Comparison of ENCODE assay signal across 8 cellular contexts in genomic region chr16:361872-362701, GRCh38. TPM values are rescaled to one million over a fixed set of nuclear protein-coding genes. Genes with fewer than 3 reads are reported as not detected.
DNase-seq lines count a peak whose midpoint lies in the region; ATAC-seq and TF ChIP-seq lines count a peak whose summit lies in the region.

No MANE protein-coding gene starts in this region.

- H4K20me1 ChIP-seq in OCI-LY7 (ENCODE audit: insufficient read depth, low read length): no peaks in the 10 kb centered on the region

- no peak for TF ChIP-seq POLR2A in esophagus squamous epithelium (IDR thresholded peaks at IDR 0.05)

- ATAC-seq in HG03442 (IDR thresholded peaks at IDR 0.05; ENCODE audit: unreplicated experiment): no peak

- DNase-seq in GM03348 (ENCODE audit: low spot score) (peak; percentile 89), HuH-7 (ENCODE audit: low spot score) (peak; percentile 91), OCI-LY7 (ENCODE audit: low spot score) (peak; percentile 83), esophagus squamous epithelium (lab: John Stamatoyannopoulos, UW) (no peak), stromal cell of bone marrow (ENCODE audit: low read depth) (peak; percentile 31)
- DNase-seq in activated T-cell treated with anti-CD3 and anti-CD28 coated beads, Interleukin-2, amount 50 U/mL, for 24 hours: peak; percentile 83

- H3K9me3 Mint-ChIP-seq in activated T-cell treated with anti-CD3 and anti-CD28 coated beads, Interleukin-2, amount 50 U/mL, for 24 hours: no peaks in the 10 kb centered on the region
- H3K9me3 Mint-ChIP-seq in nephron: no peaks in the 10 kb centered on the region

- BruUV-seq in OCI-LY7 (replicated peaks; lab: Mats Ljungman, UMichigan): no TSS peak

- intact Hi-C loops in OCI-LY7 (cut with micrococcal nuclease; ENCODE audit: unreplicated experiment): loop anchor here (1.0 kb wide), 1 partner anchor 255 kb away; no protein-coding TSS in a partner anchor
- intact Hi-C loops in esophagus squamous epithelium (cut with DNase I): no loop called here

- H3K79me2 ChIP-seq in OCI-LY7 (ENCODE audit: insufficient read depth, low read depth, low read length): no peaks in the 10 kb centered on the region

- H3K4me1 ChIP-seq in OCI-LY7 (ENCODE audit: insufficient read depth, low read length, poor library complexity, severe bottlenecking) (no peaks in the 10 kb centered on the region), esophagus squamous epithelium (peaks cover 0 to 10% (median 7%) of the 10 kb centered on the region in 3 donors)

- H2AFZ ChIP-seq in OCI-LY7 (ENCODE audit: low read length): no peak overlapping the region

- no peak overlapping the region for H3K4me3 ChIP-seq in OCI-LY7 (ENCODE audit: low read depth, low read length, poor library complexity, severe bottlenecking)
- H3K4me3 ChIP-seq in esophagus squamous epithelium: no peak overlapping the region

- WGBS in esophagus squamous epithelium, 2 donors: 0 to 36% methylated on average over 3 to 17 of the region's 30 CpGs

- CTCF ChIA-PET in OCI-LY7 (lab: Charles Lee; ENCODE audit: unreplicated experiment): interaction anchor here (1.0 kb wide), 1 partner anchor 9 kb away, joined by 3 read pairs; no protein-coding TSS in a partner anchor

- H3K36me3 Mint-ChIP-seq in activated T-cell treated with anti-CD3 and anti-CD28 coated beads, Interleukin-2, amount 50 U/mL, for 24 hours (ENCODE audit: low read depth): peaks cover 6% of the 10 kb centered on the region
- H3K36me3 Mint-ChIP-seq in nephron (ENCODE audit: low read depth): peaks cover 5% of the 10 kb centered on the region

- H3K27ac Mint-ChIP-seq in activated T-cell treated with anti-CD3 and anti-CD28 coated beads, Interleukin-2, amount 50 U/mL, for 24 hours: peak overlapping the region; percentile 47
- no peak overlapping the region for H3K27ac Mint-ChIP-seq in nephron

- H3K4me2 ChIP-seq in OCI-LY7 (ENCODE audit: low read length): peak overlapping the region; percentile 17; the same call in 1 of the 2 replicates

- H3K27ac ChIP-seq in OCI-LY7 (ENCODE audit: low read depth, low read length, poor library complexity, severe bottlenecking) (no peak overlapping the region), esophagus squamous epithelium (no peak overlapping the region)

- peak overlapping the region; percentile 45 for H3K4me3 Mint-ChIP-seq in activated T-cell treated with anti-CD3 and anti-CD28 coated beads, Interleukin-2, amount 50 U/mL, for 24 hours
- H3K4me3 Mint-ChIP-seq in nephron: no peak overlapping the region

- TF ChIP-seq CTCF in OCI-LY7 (conservative IDR thresholded peaks at IDR 0.05; ENCODE audit: low read length) (peak; percentile 85), esophagus squamous epithelium (IDR thresholded peaks at IDR 0.05) (peak; percentile 50 to 90 (median 74)), nephron (IDR thresholded peaks at IDR 0.05; ENCODE audit: unreplicated experiment in 3 of 3) (peak; percentile 67 to 82 (median 75))

- H3K9me3 ChIP-seq in OCI-LY7 (ENCODE audit: low read length): no peaks in the 10 kb centered on the region
- H3K9me3 ChIP-seq in esophagus squamous epithelium: no peaks in the 10 kb centered on the region

- H3K36me3 ChIP-seq in OCI-LY7 (ENCODE audit: insufficient read depth, low read length) (peaks cover 6% of the 10 kb centered on the region; the same call in 1 of the 2 replicates), esophagus squamous epithelium (peaks cover under 1 to 14% (median 6%) of the 10 kb centered on the region in 3 donors)

- no peaks in the 10 kb centered on the region for H3K9me2 ChIP-seq in OCI-LY7 (ENCODE audit: insufficient read depth, low read length)

- H3K27me3 ChIP-seq in esophagus squamous epithelium: peaks cover 0 to 37% (median 0%) of the 10 kb centered on the region in 4 donors

- H3K27me3 Mint-ChIP-seq in activated T-cell treated with anti-CD3 and anti-CD28 coated beads, Interleukin-2, amount 50 U/mL, for 24 hours: no peaks in the 10 kb centered on the region
- H3K27me3 Mint-ChIP-seq in nephron (ENCODE audit: low read depth): peaks cover 7% of the 10 kb centered on the region

- H3K4me1 Mint-ChIP-seq in activated T-cell treated with anti-CD3 and anti-CD28 coated beads, Interleukin-2, amount 50 U/mL, for 24 hours (ENCODE audit: low read depth): peaks cover 4% of the 10 kb centered on the region
- no peaks in the 10 kb centered on the region for H3K4me1 Mint-ChIP-seq in nephron

- POLR2A ChIA-PET in OCI-LY7 (lab: Charles Lee): interaction anchor here (0.6 kb wide), 1 partner anchor 141 kb away, joined by 4 read pairs; no protein-coding TSS in a partner anchor

RNA-seq across cellular contexts. Expression of gene MRPL28, which starts 8.3 kb away (rescaled TPM):
- total RNA-seq in OCI-LY7 (2014; rRNA removed; shearing (Covaris generic)): 113 and 134 TPM in 2 replicates
- total RNA-seq in OCI-LY7 (2022) (78.1 and 84.6 TPM in 2 replicates), esophagus squamous epithelium (10 to 100 TPM; 57.9 to 68.2 (median 63.0) TPM)

RNA-seq across cellular contexts. Expression of gene AXIN1, which starts 9.6 kb away (rescaled TPM):
- total RNA-seq in OCI-LY7 (2014; rRNA removed; shearing (Covaris generic)): 30.3 and 30.6 TPM in 2 replicates
- total RNA-seq in OCI-LY7 (2022): 29.0 and 29.8 TPM in 2 replicates
- 10 to 100 TPM; 17.8 to 32.2 (median 22.2) TPM for total RNA-seq in esophagus squamous epithelium

RNA-seq across cellular contexts. Expression of gene PGAP6, which starts 19.7 kb away (rescaled TPM):
- total RNA-seq in OCI-LY7 (2014; rRNA removed; shearing (Covaris generic)): 40.1 and 50.6 TPM in 2 replicates
- total RNA-seq in OCI-LY7 (2022): 34.3 and 41.2 TPM in 2 replicates
- 10 to 100 TPM; 23.5 to 31.7 (median 27.6) TPM for total RNA-seq in esophagus squamous epithelium

RNA-seq across cellular contexts. Expression of gene NME4, which starts 34.9 kb away (rescaled TPM):
- total RNA-seq in OCI-LY7 (2014; rRNA removed; shearing (Covaris generic)): 25.0 and 28.3 TPM in 2 replicates
- total RNA-seq in OCI-LY7 (2022) (24.3 and 25.0 TPM in 2 replicates), esophagus squamous epithelium (10 to 100 TPM; 20.7 to 48.3 (median 25.3) TPM)

RNA-seq across cellular contexts. Expression of gene DECR2, which starts 39.6 kb away (rescaled TPM):
- total RNA-seq in OCI-LY7 (2014; rRNA removed; shearing (Covaris generic)): 7.5 and 8.0 TPM in 2 replicates
- 14.4 and 15.9 TPM in 2 replicates for total RNA-seq in OCI-LY7 (2022)
- 10 to 100 TPM; 13.6 to 19.6 (median 17.0) TPM for total RNA-seq in esophagus squamous epithelium
